ENCODE assay signal across 2 cellular contexts in the genomic region with DNA sequence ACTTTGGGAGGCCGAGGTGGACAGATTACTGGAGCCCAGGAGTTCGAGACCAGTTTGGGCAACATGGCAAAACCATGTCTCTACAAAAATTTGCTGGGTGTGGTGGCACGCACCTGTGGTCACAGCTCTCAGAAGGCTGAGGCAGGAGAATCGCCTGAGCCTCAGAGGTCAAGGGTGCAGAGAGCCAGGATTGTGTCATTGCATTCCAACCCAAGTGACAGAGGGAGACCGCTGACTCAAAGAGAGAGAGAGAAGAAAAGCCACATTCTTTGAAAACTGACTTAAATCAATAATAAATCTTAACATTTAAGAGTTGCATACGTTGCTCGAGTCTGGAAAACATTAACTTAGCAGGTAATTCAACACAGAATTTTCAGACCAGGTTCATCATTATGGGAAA.
TF ChIP-seq lines count a peak whose summit lies in the region.

No MANE protein-coding gene starts in this region.

TF ChIP-seq in HepG2, 621 proteins besides CTCF, POLR2A, EP300 and RAD21 (continued from another document and continues in another):
- TF ChIP-seq, protein P1, sequence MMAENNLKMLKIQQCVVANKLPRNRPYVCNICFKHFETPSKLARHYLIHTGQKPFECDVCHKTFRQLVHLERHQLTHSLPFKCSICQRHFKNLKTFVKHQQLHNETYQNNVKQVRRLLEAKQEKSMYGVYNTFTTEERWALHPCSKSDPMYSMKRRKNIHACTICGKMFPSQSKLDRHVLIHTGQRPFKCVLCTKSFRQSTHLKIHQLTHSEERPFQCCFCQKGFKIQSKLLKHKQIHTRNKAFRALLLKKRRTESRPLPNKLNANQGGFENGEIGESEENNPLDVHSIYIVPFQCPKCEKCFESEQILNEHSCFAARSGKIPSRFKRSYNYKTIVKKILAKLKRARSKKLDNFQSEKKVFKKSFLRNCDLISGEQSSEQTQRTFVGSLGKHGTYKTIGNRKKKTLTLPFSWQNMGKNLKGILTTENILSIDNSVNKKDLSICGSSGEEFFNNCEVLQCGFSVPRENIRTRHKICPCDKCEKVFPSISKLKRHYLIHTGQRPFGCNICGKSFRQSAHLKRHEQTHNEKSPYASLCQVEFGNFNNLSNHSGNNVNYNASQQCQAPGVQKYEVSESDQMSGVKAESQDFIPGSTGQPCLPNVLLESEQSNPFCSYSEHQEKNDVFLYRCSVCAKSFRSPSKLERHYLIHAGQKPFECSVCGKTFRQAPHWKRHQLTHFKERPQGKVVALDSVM (CRISPR knock-in tag; IDR thresholded peaks at IDR 0.05), result peak; percentile 47
- TF ChIP-seq ZNF546 (CRISPR knock-in tag; conservative IDR thresholded peaks at IDR 0.05) (no peak), FOXA1 (IDR thresholded peaks at IDR 0.05) (no peak), FOXA1 (CRISPR knock-in tag; IDR thresholded peaks at IDR 0.05) (peak; percentile 16; the same call in 1 of the 2 replicates), ZNF331 (CRISPR knock-in tag; IDR thresholded peaks at IDR 0.05) (0 out of 2 replicates have a peak, but pooled peaks have one; percentile 15), HMG20B (CRISPR knock-in tag; conservative IDR thresholded peaks at IDR 0.05) (0 out of 2 replicates have a peak, but pooled peaks have one; percentile 12), CREB1 (IDR thresholded peaks at IDR 0.05) (no peak), CREB1 (CRISPR knock-in tag; IDR thresholded peaks at IDR 0.05) (peak; percentile 49), ZSCAN20 (CRISPR knock-in tag; IDR thresholded peaks at IDR 0.05; ENCODE audit: borderline replicate concordance) (no peak), NCOA2 (CRISPR knock-in tag; IDR thresholded peaks at IDR 0.05) (0 out of 2 replicates have a peak, but pooled peaks have one; percentile 35), GFI1 (CRISPR knock-in tag; IDR thresholded peaks at IDR 0.05; ENCODE audit: borderline replicate concordance) (peak; percentile 67; the same call in 1 of the 2 replicates), BCL6 (CRISPR knock-in tag; IDR thresholded peaks at IDR 0.05) (peak; percentile 59), TEAD3 (CRISPR knock-in tag; optimal IDR thresholded peaks at IDR 0.05; ENCODE audit: borderline replicate concordance) (peak; percentile 94), PPARG (CRISPR knock-in tag; conservative IDR thresholded peaks at IDR 0.05) (0 out of 2 replicates have a peak, but pooled peaks have one; percentile 28), SOX13 (IDR thresholded peaks at IDR 0.05) (no peak), SOX13 (CRISPR knock-in tag; conservative IDR thresholded peaks at IDR 0.05 in 1 of 2, IDR thresholded peaks at IDR 0.05 in 1 of 2) (peak in 1 of 2 experiments; percentile 60; a peak in 2 of 4 replicates), MAFF (IDR thresholded peaks at IDR 0.05; ENCODE audit: low read depth, low read length) (0 out of 2 replicates have a peak, but pooled peaks have one; percentile 17), NR2F6 (IDR thresholded peaks at IDR 0.05) (peak; percentile 89), NR2F6 (CRISPR knock-in tag; IDR thresholded peaks at IDR 0.05) (peak; percentile 86), RARA (CRISPR knock-in tag; IDR thresholded peaks at IDR 0.05) (peak; percentile 70)
- TF ChIP-seq, protein P2, sequence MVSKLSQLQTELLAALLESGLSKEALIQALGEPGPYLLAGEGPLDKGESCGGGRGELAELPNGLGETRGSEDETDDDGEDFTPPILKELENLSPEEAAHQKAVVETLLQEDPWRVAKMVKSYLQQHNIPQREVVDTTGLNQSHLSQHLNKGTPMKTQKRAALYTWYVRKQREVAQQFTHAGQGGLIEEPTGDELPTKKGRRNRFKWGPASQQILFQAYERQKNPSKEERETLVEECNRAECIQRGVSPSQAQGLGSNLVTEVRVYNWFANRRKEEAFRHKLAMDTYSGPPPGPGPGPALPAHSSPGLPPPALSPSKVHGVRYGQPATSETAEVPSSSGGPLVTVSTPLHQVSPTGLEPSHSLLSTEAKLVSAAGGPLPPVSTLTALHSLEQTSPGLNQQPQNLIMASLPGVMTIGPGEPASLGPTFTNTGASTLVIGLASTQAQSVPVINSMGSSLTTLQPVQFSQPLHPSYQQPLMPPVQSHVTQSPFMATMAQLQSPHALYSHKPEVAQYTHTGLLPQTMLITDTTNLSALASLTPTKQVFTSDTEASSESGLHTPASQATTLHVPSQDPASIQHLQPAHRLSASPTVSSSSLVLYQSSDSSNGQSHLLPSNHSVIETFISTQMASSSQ (IDR thresholded peaks at IDR 0.05; ENCODE audit: low read depth), result peak; percentile 64
- TF ChIP-seq, protein P2 (CRISPR knock-in tag; IDR thresholded peaks at IDR 0.05; ENCODE audit: borderline replicate concordance), result peak; percentile 42; the same call in 1 of the 2 replicates
- TF ChIP-seq, protein P3, sequence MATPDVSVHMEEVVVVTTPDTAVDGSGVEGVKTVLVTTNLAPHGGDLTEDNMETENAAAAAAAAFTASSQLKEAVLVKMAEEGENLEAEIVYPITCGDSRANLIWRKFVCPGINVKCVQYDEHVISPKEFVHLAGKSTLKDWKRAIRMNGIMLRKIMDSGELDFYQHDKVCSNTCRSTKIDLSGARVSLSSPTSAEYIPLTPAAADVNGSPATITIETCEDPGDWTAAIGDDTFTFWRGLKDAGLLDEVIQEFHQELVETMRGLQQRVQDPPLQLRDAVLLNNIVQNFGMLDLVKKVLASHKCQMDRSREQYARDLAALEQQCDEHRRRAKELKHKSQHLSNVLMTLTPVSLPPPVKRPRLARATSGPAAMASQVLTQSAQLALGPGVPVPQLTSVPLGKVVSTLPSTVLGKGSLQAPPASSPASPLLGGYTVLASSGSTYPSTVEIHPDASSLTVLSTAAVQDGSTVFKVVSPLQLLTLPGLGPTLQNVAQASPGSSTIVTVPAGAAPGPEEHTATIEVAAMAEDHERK (CRISPR knock-in tag; IDR thresholded peaks at IDR 0.05; ENCODE audit: low read depth), result no peak

TF ChIP-seq in SK-N-SH treated with all-trans-retinoic acid at 6 μM for 48 hours, 23 proteins besides CTCF, POLR2A, EP300 and RAD21 (continued from another document):
- TF ChIP-seq, protein P4, sequence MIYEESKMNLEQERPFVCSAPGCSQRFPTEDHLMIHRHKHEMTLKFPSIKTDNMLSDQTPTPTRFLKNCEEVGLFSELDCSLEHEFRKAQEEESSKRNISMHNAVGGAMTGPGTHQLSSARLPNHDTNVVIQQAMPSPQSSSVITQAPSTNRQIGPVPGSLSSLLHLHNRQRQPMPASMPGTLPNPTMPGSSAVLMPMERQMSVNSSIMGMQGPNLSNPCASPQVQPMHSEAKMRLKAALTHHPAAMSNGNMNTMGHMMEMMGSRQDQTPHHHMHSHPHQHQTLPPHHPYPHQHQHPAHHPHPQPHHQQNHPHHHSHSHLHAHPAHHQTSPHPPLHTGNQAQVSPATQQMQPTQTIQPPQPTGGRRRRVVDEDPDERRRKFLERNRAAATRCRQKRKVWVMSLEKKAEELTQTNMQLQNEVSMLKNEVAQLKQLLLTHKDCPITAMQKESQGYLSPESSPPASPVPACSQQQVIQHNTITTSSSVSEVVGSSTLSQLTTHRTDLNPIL (CRISPR knock-in tag; IDR thresholded peaks at IDR 0.05; ENCODE audit: low read depth), result no peak
- no peak for TF ChIP-seq ARNTL (CRISPR knock-in tag; IDR thresholded peaks at IDR 0.05; ENCODE audit: borderline replicate concordance, low read depth)
- no peak for TF ChIP-seq ZFP30 (CRISPR knock-in tag; IDR thresholded peaks at IDR 0.05)
- no peak for TF ChIP-seq TCF4 (CRISPR knock-in tag; IDR thresholded peaks at IDR 0.05; ENCODE audit: borderline replicate concordance)
- no peak for TF ChIP-seq ZNF8 (CRISPR knock-in tag; IDR thresholded peaks at IDR 0.05)
